15 cellular contexts compared by ENCODE assay signal in the genomic region with DNA sequence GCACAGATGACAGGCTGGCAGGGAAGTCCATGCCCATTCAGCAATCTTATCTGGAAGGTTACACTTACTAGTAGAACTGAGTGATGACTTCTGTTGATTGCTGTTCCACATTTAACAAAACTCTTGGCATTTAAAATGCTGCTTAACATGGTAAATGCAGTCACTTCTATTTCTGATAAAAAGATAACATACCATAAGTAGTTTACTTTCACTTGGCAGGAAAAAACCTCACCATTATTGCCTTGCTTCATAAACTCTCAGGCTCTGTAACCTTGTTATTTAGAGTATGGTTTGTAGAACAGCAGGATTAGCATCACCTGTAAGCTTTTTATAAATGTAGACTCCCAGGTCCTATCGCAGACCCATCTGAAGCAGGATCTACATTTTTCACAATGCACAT. TPM values are rescaled to one million over a fixed set of nuclear protein-coding genes. Genes with fewer than 3 reads are reported as not detected.
DNase-seq lines count a peak whose midpoint lies in the region; ATAC-seq and TF ChIP-seq lines count a peak whose summit lies in the region.
"Had no signal": no experiment of that assay in that cellular context is flagged by ENCODE, and none has a peak within 500 bp of the region (broad histone marks: within the 10 kb centered on the region; RNA-seq: fewer than 3 reads in every experiment).

No MANE protein-coding gene starts in this region.

- H3F3A ChIP-seq in DOHH2 (ENCODE audit: control insufficient read depth, insufficient read depth): no peaks in the 10 kb centered on the region

- H3K36me3 ChIP-seq in DOHH2 (ENCODE audit: control insufficient read depth, low read length) (0 out of 2 replicates have a peak, but pooled peaks cover 3% of the 10 kb centered on the region), IMR-90 (ENCODE audit: control insufficient read depth, insufficient read depth, low read length) (peaks cover 4% of the 10 kb centered on the region; the same call in 1 of the 2 replicates), gastrocnemius medialis (no peaks in the 10 kb centered on the region)

- ATAC-seq in IMR-90 (ENCODE audit: low read depth) (no peak), gastrocnemius medialis (no peak), HG03354 (IDR thresholded peaks at IDR 0.05; ENCODE audit: poor library complexity, severe bottlenecking, unreplicated experiment) (no peak), HG02571 (IDR thresholded peaks at IDR 0.05; ENCODE audit: unreplicated experiment) (no peak)

- H2BK15ac ChIP-seq in IMR-90 (ENCODE audit: low read depth, low read length): no peak overlapping the region

- no peak overlapping the region for H3K14ac ChIP-seq in IMR-90 (replicated peaks; ENCODE audit: low read depth, low read length)

- H3K9me3 ChIP-seq in DOHH2 (ENCODE audit: control insufficient read depth, insufficient read depth, low read length) (no peaks in the 10 kb centered on the region), IMR-90 (ENCODE audit: control insufficient read depth, insufficient read depth, low read length) (no peaks in the 10 kb centered on the region), gastrocnemius medialis (no peaks in the 10 kb centered on the region)

- TF ChIP-seq CTCF in DOHH2 (IDR thresholded peaks at IDR 0.05; ENCODE audit: low read depth, low read length, poor library complexity, severe bottlenecking) (no peak), IMR-90 (conservative IDR thresholded peaks at IDR 0.05; ENCODE audit: low read depth, low read length) (no peak), gastrocnemius medialis (IDR thresholded peaks at IDR 0.05 in 4 of 5, conservative IDR thresholded peaks at IDR 0.05 in 1 of 5) (no peak)

- H3K27ac Mint-ChIP-seq in activated T-helper 2 cell treated with anti-CD3 and anti-CD28 coated beads, Interferon-gamma antibody, Interleukin-2, Interleukin-4, amounts not matched to agents 10 μg/mL and 5 μg/mL and 100 μg/mL, durations not matched to agents 14 hours and 24 hours and 36 hours: peak overlapping the region; percentile 78
- H3K27ac Mint-ChIP-seq: CD4-positive, alpha-beta T cell had no signal

- BruUV-seq in IMR-90 (replicated peaks; lab: Mats Ljungman, UMichigan): no TSS peak

- peaks cover 52% of the 10 kb centered on the region for H3K4me1 Mint-ChIP-seq in activated T-helper 2 cell treated with anti-CD3 and anti-CD28 coated beads, Interferon-gamma antibody, Interleukin-2, Interleukin-4, amounts not matched to agents 10 μg/mL and 5 μg/mL and 100 μg/mL, durations not matched to agents 14 hours and 24 hours and 36 hours (ENCODE audit: low read depth)

- dilution Hi-C loops in IMR-90 (cut with HindIII; ENCODE audit: low sequenced_read_pairs, unreplicated experiment): no loop called here

- in situ Hi-C loops in IMR-90 (cut with MboI; ENCODE audit: low sequenced_read_pairs) (no loop called here), gastrocnemius medialis (cut with MboI; ENCODE audit: low sequenced_read_pairs in 4 of 4) (no loop called here)

- H3K4me1 ChIP-seq in DOHH2 (ENCODE audit: control insufficient read depth, low read length) (peaks cover 42% of the 10 kb centered on the region), IMR-90 (ENCODE audit: control insufficient read depth, insufficient read depth, low read length) (peaks cover 10% of the 10 kb centered on the region), gastrocnemius medialis (peaks cover 48 to 50% of the 10 kb centered on the region in 2 donors)

- no peak overlapping the region for H3K56ac ChIP-seq in IMR-90 (ENCODE audit: extremely low read depth, insufficient read depth, low read length)

- H2AK5ac ChIP-seq in IMR-90 (ENCODE audit: low read depth, low read length): no peak overlapping the region

- H3K9me1 ChIP-seq in IMR-90 (ENCODE audit: insufficient read depth, low read length): peaks cover 10% of the 10 kb centered on the region

- H2BK5ac ChIP-seq in IMR-90 (ENCODE audit: low read depth, low read length, poor library complexity, severe bottlenecking): no peak overlapping the region

- H4K91ac ChIP-seq in IMR-90 (ENCODE audit: insufficient read depth, low read depth, low read length): no peak overlapping the region

- H4K20me1 ChIP-seq in DOHH2 (ENCODE audit: control insufficient read depth, insufficient read depth, low read depth, low read length): no peaks in the 10 kb centered on the region
- H4K20me1 ChIP-seq in IMR-90 (ENCODE audit: insufficient read depth, low read length): no peaks in the 10 kb centered on the region

- no peaks in the 10 kb centered on the region for H3K9me2 ChIP-seq in DOHH2 (replicated peaks; ENCODE audit: control insufficient read depth, low read length)

- no CpG with 5 or more reads among the region's 1 CpG for WGBS in IMR-90 (ENCODE audit: extremely low coverage in 2 of 2, insufficient read length in 1 of 2), 2 experiments

- no peaks in the 10 kb centered on the region for H3K27me3 ChIP-seq in DOHH2 (ENCODE audit: control insufficient read depth, low read length)
- no peaks in the 10 kb centered on the region for H3K27me3 ChIP-seq in IMR-90 (ENCODE audit: control insufficient read depth, insufficient read depth, low read length)
- no peaks in the 10 kb centered on the region for H3K27me3 ChIP-seq in gastrocnemius medialis

- H3K79me1 ChIP-seq in IMR-90 (ENCODE audit: low read depth in 1 of 2, low read length in 2 of 2): peaks cover 18 to 61% of the 10 kb centered on the region in 2 experiments

- TF ChIP-seq RAD21 in IMR-90 (IDR thresholded peaks at IDR 0.05; ENCODE audit: low read length): no peak

- H3K36me3 Mint-ChIP-seq in activated T-helper 2 cell treated with anti-CD3 and anti-CD28 coated beads, Interferon-gamma antibody, Interleukin-2, Interleukin-4, amounts not matched to agents 10 μg/mL and 5 μg/mL and 100 μg/mL, durations not matched to agents 14 hours and 24 hours and 36 hours (ENCODE audit: low read depth): peaks cover 71% of the 10 kb centered on the region

- TF ChIP-seq POLR2A in IMR-90 (IDR thresholded peaks at IDR 0.05; ENCODE audit: low read depth, low read length): no peak
- no peak for TF ChIP-seq POLR2A in gastrocnemius medialis (IDR thresholded peaks at IDR 0.05)

- CTCF ChIA-PET in IMR-90 (lab: Yijun Ruan, JAX): no interaction called here

- 0 out of 2 replicates have a peak overlapping the region, but pooled peaks have one; percentile 3 for H2BK20ac ChIP-seq in IMR-90 (ENCODE audit: low read depth, low read length)

- H3K4me3 ChIP-seq in DOHH2 (ENCODE audit: low read length) (no peak overlapping the region; the same call in 1 of the 2 replicates), IMR-90 (ENCODE audit: insufficient read depth, low read depth, low read length) (no peak overlapping the region), gastrocnemius medialis (no peak overlapping the region)

- no peak overlapping the region for H4K5ac ChIP-seq in IMR-90 (ENCODE audit: low read depth, low read length)

- no peak overlapping the region for H2BK120ac ChIP-seq in IMR-90 (ENCODE audit: low read depth, low read length)

- no peak overlapping the region for H2AFZ ChIP-seq in IMR-90 (replicated peaks; ENCODE audit: low read length, poor library complexity)

- H3K4me3 Mint-ChIP-seq in activated T-helper 2 cell treated with anti-CD3 and anti-CD28 coated beads, Interferon-gamma antibody, Interleukin-2, Interleukin-4, amounts not matched to agents 10 μg/mL and 5 μg/mL and 100 μg/mL, durations not matched to agents 14 hours and 24 hours and 36 hours (ENCODE audit: low read depth): no peak overlapping the region
- H3K4me3 Mint-ChIP-seq: CD4-positive, alpha-beta T cell; IgD-negative memory B cell had no signal

- no peak overlapping the region for H3K27ac ChIP-seq in DOHH2 (ENCODE audit: low read depth, low read length)
- no peak overlapping the region for H3K27ac ChIP-seq in IMR-90 (ENCODE audit: insufficient read depth, low read length)
- H3K27ac ChIP-seq in gastrocnemius medialis: peak overlapping the region; percentile 78 to 90 (median 84)
- H3K27ac ChIP-seq: KMS-11 had no signal

- POLR2A ChIA-PET in IMR-90 (lab: Charles Lee; ENCODE audit: unreplicated experiment): no interaction called here

- H3K27me3 Mint-ChIP-seq in activated T-helper 2 cell treated with anti-CD3 and anti-CD28 coated beads, Interferon-gamma antibody, Interleukin-2, Interleukin-4, amounts not matched to agents 10 μg/mL and 5 μg/mL and 100 μg/mL, durations not matched to agents 14 hours and 24 hours and 36 hours (ENCODE audit: low read depth): no peaks in the 10 kb centered on the region
- H3K27me3 Mint-ChIP-seq: CD4-positive, alpha-beta T cell; IgD-negative memory B cell had no signal

- no peaks in the 10 kb centered on the region for H3K9me3 Mint-ChIP-seq in activated T-helper 2 cell treated with anti-CD3 and anti-CD28 coated beads, Interferon-gamma antibody, Interleukin-2, Interleukin-4, amounts not matched to agents 10 μg/mL and 5 μg/mL and 100 μg/mL, durations not matched to agents 14 hours and 24 hours and 36 hours
- H3K9me3 Mint-ChIP-seq: CD4-positive, alpha-beta T cell; IgD-negative memory B cell had no signal

- DNase-seq in IMR-90: no peak
- no peak for DNase-seq in activated T-helper 2 cell treated with anti-CD3 and anti-CD28 coated beads, Interferon-gamma antibody, Interleukin-2, Interleukin-4, amounts not matched to agents 10 μg/mL and 5 μg/mL and 100 μg/mL, durations not matched to agents 14 hours and 24 hours and 36 hours (ENCODE audit: low spot score)
- no peak for DNase-seq in gastrocnemius medialis
- no peak for DNase-seq in DMS79 (lab: John Stamatoyannopoulos, UW)
- DNase-seq: ACHN; Calu3; CD4-positive, alpha-beta T cell; DMS 273 treated with DMSO at 0.1 percent for 48 hours; EL; H7 had no signal

- H3K4ac ChIP-seq in IMR-90 (ENCODE audit: low read depth, low read length): no peak overlapping the region

- H3K4me2 ChIP-seq in DOHH2 (ENCODE audit: low read length) (peak overlapping the region; percentile 66), IMR-90 (ENCODE audit: low read depth, low read length) (no peak overlapping the region)
- H3K4me2 ChIP-seq: KMS-11 had no signal

- no peaks in the 10 kb centered on the region for H3K79me2 ChIP-seq in DOHH2 (ENCODE audit: control insufficient read depth, low read length)

- H3K18ac ChIP-seq in IMR-90 (ENCODE audit: low read depth, low read length): no peak overlapping the region

- peak overlapping the region; percentile 8; the same call in 1 of the 2 replicates for H3K23ac ChIP-seq in IMR-90 (ENCODE audit: low read depth, low read length)

- no peak overlapping the region for H4K8ac ChIP-seq in IMR-90 (ENCODE audit: low read depth in 2 of 2, low read length in 2 of 2)

- H2AK9ac ChIP-seq in IMR-90 (replicated peaks; ENCODE audit: low read depth, low read length, poor library complexity): no peak overlapping the region

- intact Hi-C loops in IMR-90 (cut with micrococcal nuclease) (no loop called here), gastrocnemius medialis (cut with DNase I; ENCODE audit: low total_unique reads) (no loop called here)
- intact Hi-C loops in activated T-helper 2 cell treated with anti-CD3 and anti-CD28 coated beads, Interferon-gamma antibody, Interleukin-2, Interleukin-4, amounts not matched to agents 10 μg/mL and 5 μg/mL and 100 μg/mL, durations not matched to agents 14 hours and 24 hours and 36 hours (cut with micrococcal nuclease): loop anchor here (2.0 kb wide), 1 partner anchor 35 kb away; no protein-coding TSS in a partner anchor

- H3K9ac ChIP-seq in IMR-90 (ENCODE audit: low read depth, low read length): no peak overlapping the region
- H3K9ac ChIP-seq: KMS-11 had no signal

RNA-seq across cellular contexts. Expression of a gene that starts 55.5 kb away (rescaled TPM):
- total RNA-seq in IMR-90 (2012; rRNA removed): 8.1 and 12.8 TPM in 2 replicates
- 5.7 and 5.9 TPM in 2 replicates for polyA plus RNA-seq in IMR-90 (2012; rRNA removed)
- polyA plus RNA-seq in IMR-90 (2012; cell fraction: cytosol; rRNA removed): 3.6 and 6.3 TPM in 2 replicates
- polyA plus RNA-seq in IMR-90 (2012; cell fraction: nucleus; rRNA removed; ENCODE audit: low replicate concordance): 4.0 and 11.1 TPM in 2 replicates
- total RNA-seq in activated T-helper 2 cell treated with anti-CD3 and anti-CD28 coated beads, Interferon-gamma antibody, Interleukin-2, Interleukin-4, amounts not matched to agents 10 μg/mL and 5 μg/mL and 100 μg/mL, durations not matched to agents 14 hours and 24 hours and 36 hours: 58.2 and 62.6 TPM in 2 replicates
- 10 to 100 TPM; 17.1 to 28.2 (median 20.8) TPM for total RNA-seq in gastrocnemius medialis

Comparison
In these comparisons a context has a peak if more than half of its experiments do, and no peak if none do; other contexts are left out.
1. H3K27ac ChIP-seq: peak in gastrocnemius medialis (4 of 4); none in DOHH2 (single experiment) and IMR-90 (single experiment).